In the genomic region with DNA sequence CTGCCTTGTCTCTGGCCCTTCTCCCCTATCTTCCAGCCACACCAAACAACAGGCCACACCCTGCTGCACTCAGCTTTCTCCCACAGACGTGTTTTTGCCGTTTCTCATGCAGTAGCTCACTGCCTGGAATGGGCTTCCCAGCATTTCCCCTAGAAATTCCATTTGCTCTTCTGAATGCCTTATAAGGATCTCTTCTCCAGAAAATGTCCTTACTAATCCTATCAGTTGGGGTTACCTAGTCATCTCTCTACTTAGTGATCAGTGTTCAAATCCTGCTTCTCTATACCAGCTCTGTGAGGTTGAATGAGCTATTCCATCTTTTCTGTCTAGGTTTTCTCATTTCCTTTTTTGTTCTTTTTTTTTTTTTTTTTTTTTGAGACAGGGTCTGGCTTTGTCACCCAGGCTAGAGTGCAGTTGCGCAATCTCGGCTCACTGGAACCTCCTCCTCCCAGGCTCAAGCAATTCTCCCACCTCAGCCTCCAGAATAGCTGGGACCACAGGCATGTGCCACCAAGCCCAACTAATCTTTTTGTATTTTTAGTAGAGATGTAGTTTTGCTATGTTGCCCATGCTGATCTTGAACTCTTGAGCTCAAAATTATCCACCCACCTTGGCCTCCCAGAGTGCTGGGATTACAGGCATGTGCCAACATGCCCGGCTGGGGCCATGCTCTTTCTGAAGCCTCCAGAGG, we compare ENCODE assay signal across 8 cellular contexts.
DNase-seq lines count a peak whose midpoint lies in the region; ATAC-seq and TF ChIP-seq lines count a peak whose summit lies in the region.
"Had no signal": no experiment of that assay in that cellular context is flagged by ENCODE, and none has a peak within 500 bp of the region (broad histone marks: within the 10 kb centered on the region; RNA-seq: fewer than 3 reads in every experiment).

No MANE protein-coding gene starts in this region.

- H3K9ac ChIP-seq in stomach smooth muscle (ENCODE audit: low read length in 2 of 2) = no peak overlapping the region

- H3K9me3 ChIP-seq in T-helper 17 cell (ENCODE audit: control insufficient read depth, low read length, poor library complexity, severe bottlenecking) = no peaks in the 10 kb centered on the region
- peaks cover 0 to 4% (median 0%) of the 10 kb centered on the region in 12 donors for H3K9me3 ChIP-seq in heart left ventricle
- no peaks in the 10 kb centered on the region for H3K9me3 ChIP-seq in stomach smooth muscle (ENCODE audit: control insufficient read depth in 2 of 2, low read length in 2 of 2)
- no peaks in the 10 kb centered on the region for H3K9me3 ChIP-seq in prostate gland
- H3K9me3 ChIP-seq: HAP-1 had no signal

- H3K4me3 Mint-ChIP-seq in T-helper 17 cell = no peak overlapping the region

- H3K27ac Mint-ChIP-seq in T-helper 17 cell = peak overlapping the region; percentile 57

- WGBS in heart left ventricle, 4 donors = 67 to 82% (median 75%) methylated on average over 5 of the region's 5 CpGs
- WGBS in prostate gland = 75% methylated on average over 5 of the region's 5 CpGs

- ATAC-seq in T-helper 17 cell (no peak), heart left ventricle (peak in 3 of 4 donors; percentile 1 to 23 (median 15)), HG03469 (IDR thresholded peaks at IDR 0.05; ENCODE audit: unreplicated experiment) (no peak)

- TF ChIP-seq CTCF in HL-60 (IDR thresholded peaks at IDR 0.05; ENCODE audit: insufficient read depth, low read length) (no peak), heart left ventricle (IDR thresholded peaks at IDR 0.05) (no peak), prostate gland (IDR thresholded peaks at IDR 0.05) (no peak)

- DNase-seq in HL-60 (ENCODE audit: low read depth in 1 of 2, low spot score in 1 of 2) = peak in 1 of 2 experiments; percentile 64
- DNase-seq in T-helper 17 cell = no peak
- peak in 3 of 5 donors; percentile 60 to 78 (median 75) for DNase-seq in heart left ventricle
- DNase-seq in retina = no peak
- DNase-seq in prostate gland (ENCODE audit: low spot score) = no peak

- 0 out of 2 replicates have a peak overlapping the region, but pooled peaks have one; percentile 21 for H3K27ac ChIP-seq in HL-60 (replicated peaks)
- H3K27ac ChIP-seq in heart left ventricle = peak overlapping the region in 11 of 12 donors; percentile 26 to 98 (median 71)
- peak overlapping the region; percentile 37 for H3K27ac ChIP-seq in stomach smooth muscle (ENCODE audit: low read length)
- H3K27ac ChIP-seq in prostate gland = no peak overlapping the region

- TF ChIP-seq POLR2A in heart left ventricle (IDR thresholded peaks at IDR 0.05) (no peak), prostate gland (IDR thresholded peaks at IDR 0.05) (no peak)

- H3K36me3 Mint-ChIP-seq in T-helper 17 cell (ENCODE audit: low read depth) = peaks cover 8% of the 10 kb centered on the region

- H3K4me1 Mint-ChIP-seq in T-helper 17 cell = peaks cover 15% of the 10 kb centered on the region

- H3K4me1 ChIP-seq in heart left ventricle = peaks cover 0 to 56% (median 14%) of the 10 kb centered on the region in 12 donors
- peaks cover 10% of the 10 kb centered on the region for H3K4me1 ChIP-seq in stomach smooth muscle (ENCODE audit: control insufficient read depth, insufficient read depth, low read length)
- H3K4me1 ChIP-seq in prostate gland (replicated peaks) = no peaks in the 10 kb centered on the region

- H3K4me3 ChIP-seq in HL-60 (replicated peaks; ENCODE audit: insufficient read depth, low read length) = no peak overlapping the region
- H3K4me3 ChIP-seq in heart left ventricle = no peak overlapping the region
- H3K4me3 ChIP-seq in stomach smooth muscle (ENCODE audit: low read length in 2 of 2) = no peak overlapping the region
- no peak overlapping the region for H3K4me3 ChIP-seq in prostate gland
- H3K4me3 ChIP-seq: HAP-1 had no signal

- intact Hi-C loops in heart left ventricle (cut with DNase I) (loop anchor here in 1 of 10 donors (10.0 kb wide), 1 partner anchor 193 kb away; no protein-coding TSS in a partner anchor), prostate gland (cut with DNase I) (loop anchor here (5.0 to 10.0 kb wide), 2 partner anchors 187 to 270 kb away; no protein-coding TSS in a partner anchor)

- H3K36me3 ChIP-seq in heart left ventricle = no peaks in the 10 kb centered on the region
- no peaks in the 10 kb centered on the region for H3K36me3 ChIP-seq in stomach smooth muscle (ENCODE audit: control insufficient read depth in 2 of 2, insufficient read depth in 2 of 2, low read length in 2 of 2)
- H3K36me3 ChIP-seq in prostate gland = no peaks in the 10 kb centered on the region
- H3K36me3 ChIP-seq: HAP-1 had no signal

- H3K27me3 ChIP-seq in HL-60 (ENCODE audit: insufficient read depth, poor library complexity, severe bottlenecking) = no peaks in the 10 kb centered on the region
- H3K27me3 ChIP-seq in heart left ventricle = no peaks in the 10 kb centered on the region
- H3K27me3 ChIP-seq in stomach smooth muscle (ENCODE audit: control insufficient read depth in 1 of 2, insufficient read depth in 2 of 2, low read length in 2 of 2) = no peaks in the 10 kb centered on the region
- H3K27me3 ChIP-seq in prostate gland (replicated peaks; ENCODE audit: insufficient read depth) = no peaks in the 10 kb centered on the region

- no peaks in the 10 kb centered on the region for H3K27me3 Mint-ChIP-seq in T-helper 17 cell

Comparison
In these comparisons a context has a peak if more than half of its experiments do, and no peak if none do; other contexts are left out.
1. DNase-seq: peak in heart left ventricle (3 of 5); none in T-helper 17 cell (0 of 3), retina (single experiment) and prostate gland (single experiment).
2. H3K27ac ChIP-seq: peak in HL-60 (single experiment), heart left ventricle (11 of 12) and stomach smooth muscle (single experiment); none in prostate gland (0 of 2).
3. ATAC-seq: peak in heart left ventricle (3 of 4); none in T-helper 17 cell (single experiment) and HG03469 (single experiment).